21 cellular contexts compared by ENCODE assay signal in the genomic region with DNA sequence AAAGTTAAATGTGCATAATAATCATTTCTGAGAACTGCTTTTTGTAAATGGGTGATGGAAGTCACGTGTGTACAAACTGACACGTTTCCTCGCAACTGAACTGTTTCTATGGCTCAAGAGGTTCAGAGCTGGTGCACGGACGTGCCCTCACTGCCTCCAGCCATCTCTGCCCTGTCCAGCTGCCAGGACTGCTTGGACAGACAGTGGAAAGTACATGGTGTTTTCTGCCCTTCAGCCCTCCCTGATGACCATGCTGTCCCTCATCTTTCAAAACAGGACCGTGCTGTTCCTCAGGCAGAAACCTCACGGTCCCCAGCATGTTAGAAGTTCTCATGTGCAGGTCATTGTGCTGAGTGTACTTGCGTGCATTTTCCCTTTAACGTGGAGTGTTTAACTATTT. TPM values are rescaled to one million over a fixed set of nuclear protein-coding genes. Genes with fewer than 3 reads are reported as not detected.
"Had no signal": no experiment of that assay in that cellular context is flagged by ENCODE, and none has a peak within 500 bp of the region (broad histone marks: within the 10 kb centered on the region; RNA-seq: fewer than 3 reads in every experiment).

No MANE protein-coding gene starts in this region.

- H3K36me3 ChIP-seq: left lung, sigmoid colon, tibial nerve, vagina had no signal

- H3K27ac ChIP-seq: hepatocyte, left lung, sigmoid colon, tibial nerve, vagina had no signal

- H3K9me3 ChIP-seq: left lung, sigmoid colon, tibial nerve, vagina had no signal

- DNase-seq: activated CD4-positive, alpha-beta T cell treated with anti-CD3 and anti-CD28 coated beads, Interleukin-2, amount 50 U/mL, for 1 hour; anterior cingulate cortex; endodermal cell; islet precursor cell; left lung; mesendoderm; occipital lobe; sigmoid colon; stimulated activated CD4-positive, alpha-beta T cell treated with anti-CD3 and anti-CD28 coated beads, Interleukin-2, amount 100 ng/mL, for 48 hours; stimulated activated naive B cell treated with anti-CD40 and anti-IgM and Interleukin-4, amounts not matched to agents 10 μg/mL and 1 μg/mL and 100 μg/mL, for 72 hours; T-helper 1 cell; T1000 had no signal

- H3K79me2 ChIP-seq: hepatocyte had no signal

- H3K27me3 ChIP-seq: sigmoid colon, tibial nerve, vagina had no signal

- H2AFZ ChIP-seq: hepatocyte had no signal

- H3K4me2 ChIP-seq: hepatocyte had no signal

- H3K4me1 ChIP-seq: left lung, sigmoid colon, vagina had no signal

- ATAC-seq: activated CD4-positive, CD25-positive, alpha-beta regulatory T cell treated with anti-CD3 and anti-CD28 coated beads, Interleukin-2, amount 50 U/mL, for 24 hours; left lung; stimulated activated naive B cell treated with anti-CD40 and anti-IgM and Interleukin-4, amounts not matched to agents 10 μg/mL and 1 μg/mL and 100 μg/mL, for 72 hours had no signal

- H3K4me3 ChIP-seq: hepatocyte, left lung, sigmoid colon, tibial nerve, vagina had no signal

RNA-seq across cellular contexts. Expression of a gene that starts 38.7 kb away (rescaled TPM):
- total RNA-seq: activated CD8-positive, alpha-beta memory T cell treated with anti-CD3 and anti-CD28 coated beads for 36 hours; activated T-helper 1 cell treated with anti-CD3 and anti-CD28 coated beads, Interleukin-12 subunit alpha, Interleukin-12 subunit beta, Interleukin-2, Interleukin-4 antibody, amounts not matched to agents 30 ng/mL and 10 ng/mL and 1 ng/mL, durations not matched to agents 14 hours and 24 hours and 36 hours; dermis microvascular lymphatic vessel endothelial cell; endodermal cell; epithelial cell of proximal tubule; left lung; subcutaneous adipose tissue; tibial nerve; vagina had no signal
- polyA plus RNA-seq: hepatocyte, sigmoid colon had no signal
